Comparison of ENCODE assay signal across 30 cellular contexts in the genomic region with DNA sequence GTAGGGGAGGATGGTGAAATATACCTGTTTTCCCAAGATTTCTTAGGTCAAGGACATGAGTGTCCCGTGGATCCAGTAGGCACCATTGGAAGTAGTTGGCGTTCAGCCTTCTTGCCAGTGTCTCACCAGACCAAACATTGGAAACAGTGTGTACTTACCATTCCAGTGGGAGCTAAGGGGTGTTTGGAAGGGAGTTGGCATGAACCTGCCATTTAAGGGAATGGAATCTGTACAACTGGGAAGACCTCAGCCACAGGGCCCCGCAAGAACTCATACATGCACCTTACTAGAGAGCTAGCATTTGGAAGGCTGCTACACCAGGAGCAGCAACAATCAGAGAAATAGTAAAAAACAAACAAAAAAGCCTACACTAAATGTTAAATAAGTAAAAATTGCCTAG. TPM values are rescaled to one million over a fixed set of nuclear protein-coding genes. Genes with fewer than 3 reads are reported as not detected.
DNase-seq lines count a peak whose midpoint lies in the region; ATAC-seq, FAIRE-seq and TF ChIP-seq lines count a peak whose summit lies in the region.
"Had no signal": no experiment of that assay in that cellular context is flagged by ENCODE, and none has a peak within 500 bp of the region (broad histone marks: within the 10 kb centered on the region; RNA-seq: fewer than 3 reads in every experiment).

No MANE protein-coding gene starts in this region.

- no peak overlapping the region for H3K4me3 Mint-ChIP-seq in type B pancreatic cell
- H3K4me3 Mint-ChIP-seq: B cell; CD8-positive, alpha-beta memory T cell; H9 had no signal

- H3K9me3 Mint-ChIP-seq in type B pancreatic cell = no peaks in the 10 kb centered on the region
- H3K9me3 Mint-ChIP-seq: CD8-positive, alpha-beta memory T cell; H9 had no signal

- TF ChIP-seq CTCF in right atrium auricular region (IDR thresholded peaks at IDR 0.05) = no peak
- TF ChIP-seq CTCF in bronchial epithelial cell (IDR thresholded peaks at IDR 0.05; ENCODE audit: insufficient read depth, low read length, severe bottlenecking) = no peak
- no peak for TF ChIP-seq CTCF in type B pancreatic cell (conservative IDR thresholded peaks at IDR 0.05)

- H3K9ac ChIP-seq in rectal smooth muscle tissue (ENCODE audit: low read length) = no peak overlapping the region
- H3K9ac ChIP-seq: GM23248 had no signal

- no peaks in the 10 kb centered on the region for H3K9me3 ChIP-seq in right atrium auricular region

- intact Hi-C loops in Right ventricle myocardium inferior (cut with DNase I) (no loop called here), left cardiac atrium (cut with DNase I) (no loop called here)

- peak; percentile 60 for FAIRE-seq in bronchial epithelial cell (lab: Jason Lieb, UNC)
- FAIRE-seq: GM12892, GM19239 had no signal

- no peak overlapping the region for H3K27ac Mint-ChIP-seq in type B pancreatic cell
- H3K27ac Mint-ChIP-seq: B cell, H9 had no signal

- H3K4me1 ChIP-seq in right atrium auricular region (peaks cover 0 to 9% of the 10 kb centered on the region in 2 donors), rectal smooth muscle tissue (ENCODE audit: control insufficient read depth, insufficient read depth, low read length) (no peaks in the 10 kb centered on the region)

- no peaks in the 10 kb centered on the region for H3K4me1 Mint-ChIP-seq in type B pancreatic cell (ENCODE audit: unreplicated experiment)
- H3K4me1 Mint-ChIP-seq: B cell had no signal

- peaks cover 48% of the 10 kb centered on the region for H3K36me3 Mint-ChIP-seq in type B pancreatic cell

- H3K36me3 ChIP-seq in right atrium auricular region (peaks cover 46% of the 10 kb centered on the region), bronchial epithelial cell (ENCODE audit: control insufficient read depth, insufficient read depth, low read length) (peaks cover 3% of the 10 kb centered on the region), rectal smooth muscle tissue (ENCODE audit: control insufficient read depth, insufficient read depth, low read length) (peaks cover 24% of the 10 kb centered on the region)

- H3K4me3 ChIP-seq in right atrium auricular region (no peak overlapping the region), bronchial epithelial cell (ENCODE audit: low read depth, low read length) (no peak overlapping the region), rectal smooth muscle tissue (ENCODE audit: low read length) (no peak overlapping the region)
- H3K4me3 ChIP-seq: GM23248, SK-N-MC had no signal

- no peaks in the 10 kb centered on the region for H3K27me3 Mint-ChIP-seq in type B pancreatic cell
- H3K27me3 Mint-ChIP-seq: B cell; CD8-positive, alpha-beta memory T cell had no signal

- DNase-seq in Right ventricle myocardium inferior (ENCODE audit: missing footprints) (no peak), right atrium auricular region (ENCODE audit: low spot score) (no peak), bronchial epithelial cell (ENCODE audit: low read depth) (no peak), left cardiac atrium (no peak), type B pancreatic cell (ENCODE audit: extremely low spot score, unreplicated experiment) (no peak), HUDEP-2 (lab: John Stamatoyannopoulos, UW; ENCODE audit: unreplicated experiment in 76 of 76) (no peak)
- DNase-seq: CD8-positive, alpha-beta memory T cell; DMS 273 treated with DMSO at 0.1 percent for 48 hours; DND-41; GM23248; H9; Karpas-422; NCI-H1092; NCI-H1417 treated with DMSO at 0.1 percent for 48 hours; NCI-H1694 treated with DMSO at 0.1 percent for 48 hours; NCI-H2081; NCI-H226; NCI-H510A; NCI-H69; SIG-M5 had no signal

- H3K27me3 ChIP-seq in right atrium auricular region = no peaks in the 10 kb centered on the region
- no peaks in the 10 kb centered on the region for H3K27me3 ChIP-seq in bronchial epithelial cell (ENCODE audit: control insufficient read depth, insufficient read depth, low read length)
- H3K27me3 ChIP-seq in rectal smooth muscle tissue (ENCODE audit: control insufficient read depth, insufficient read depth, low read length) = no peaks in the 10 kb centered on the region

- peak overlapping the region in 1 of 2 donors; percentile 35 for H3K27ac ChIP-seq in right atrium auricular region
- peak overlapping the region; percentile 1 for H3K27ac ChIP-seq in rectal smooth muscle tissue (ENCODE audit: low read depth, low read length)
- H3K27ac ChIP-seq: 22Rv1, C4-2B, GM23248, RWPE1, SK-N-MC had no signal

- ATAC-seq in Right ventricle myocardium inferior = peak; percentile 17
- peak; percentile 25 to 40 for ATAC-seq in left cardiac atrium
- no peak for ATAC-seq in GM21528 (IDR thresholded peaks at IDR 0.05; ENCODE audit: low FRiP score, unreplicated experiment)
- ATAC-seq: Panc1 had no signal

RNA-seq across cellular contexts. Expression of a gene that starts 12.7 kb away (rescaled TPM):
- total RNA-seq in Right ventricle myocardium inferior (969 TPM), right atrium auricular region (100 to 1,000 TPM; 323 to 740 TPM), bronchial epithelial cell (34.5 and 45.1 TPM in 2 replicates), left cardiac atrium (100 to 1,000 TPM; 570 to 588 TPM), type B pancreatic cell (ENCODE audit: low replicate concordance) (139 and 168 TPM in 2 replicates)

RNA-seq across cellular contexts. Expression of a gene that starts 12.8 kb away (rescaled TPM):
- 18.3 TPM for total RNA-seq in Right ventricle myocardium inferior
- total RNA-seq in right atrium auricular region = 10 to 100 TPM; 13.9 to 18.1 TPM
- total RNA-seq in bronchial epithelial cell = 15.8 and 16.4 TPM in 2 replicates
- 10 to 100 TPM; 16.8 to 18.3 TPM for total RNA-seq in left cardiac atrium
- 19.7 and 26.4 TPM in 2 replicates for total RNA-seq in type B pancreatic cell (ENCODE audit: low replicate concordance)
